Comparison of ENCODE assay signal across 21 cellular contexts in genomic region chr11:40062616-40063015, GRCh38.
A peak's percentile ranks its signal among the peaks of the same experiment; 100 is the strongest.
DNase-seq lines count a peak whose midpoint lies in the region; ATAC-seq and TF ChIP-seq lines count a peak whose summit lies in the region.
"Had no signal": no experiment of that assay in that cellular context is flagged by ENCODE, and none has a peak within 500 bp of the region (broad histone marks: within the 10 kb centered on the region; RNA-seq: fewer than 3 reads in every experiment).

No MANE protein-coding gene starts in this region.

- H3K27me3 ChIP-seq in SK-N-SH (ENCODE audit: insufficient read depth) (no peaks in the 10 kb centered on the region), PC-3 (ENCODE audit: low read length) (no peaks in the 10 kb centered on the region), neural progenitor cell (no peaks in the 10 kb centered on the region), upper lobe of left lung (no peaks in the 10 kb centered on the region)
- H3K27me3 ChIP-seq: BLaER1 treated with 17β-estradiol and CSF1 and Interleukin-3, amounts not matched to agents 10 nM and 100 nM had no signal

- no peaks in the 10 kb centered on the region for H3K36me3 Mint-ChIP-seq in neural progenitor cell
- no peaks in the 10 kb centered on the region for H3K36me3 Mint-ChIP-seq in activated T-cell treated with anti-CD3 and anti-CD28 coated beads, Interleukin-2, amount 50 U/mL, for 72 hours (ENCODE audit: insufficient read depth in 2 of 2)
- H3K36me3 Mint-ChIP-seq: CD8-positive, alpha-beta T cell had no signal

- H3K27ac ChIP-seq in SK-N-SH (ENCODE audit: low read depth in 2 of 2, low read length in 1 of 2), result no peak overlapping the region
- H3K27ac ChIP-seq in PC-3 (ENCODE audit: low read length), result peak overlapping the region; percentile 29; the same call in 1 of the 2 replicates
- H3K27ac ChIP-seq in neural progenitor cell, result no peak overlapping the region
- H3K27ac ChIP-seq in upper lobe of left lung, result no peak overlapping the region
- H3K27ac ChIP-seq: 22Rv1; A549; BLaER1 treated with 17β-estradiol and CSF1 and Interleukin-3, amounts not matched to agents 10 nM and 100 nM; C4-2B had no signal

- H3K4me1 ChIP-seq in SK-N-SH (ENCODE audit: control insufficient read depth in 1 of 2, insufficient read depth in 2 of 2, low read depth in 1 of 2, low read length in 1 of 2), result peaks cover 0 to 15% of the 10 kb centered on the region in 2 experiments; a peak in 1 of 4 replicates
- H3K4me1 ChIP-seq in PC-3 (ENCODE audit: insufficient read depth, low read length), result no peaks in the 10 kb centered on the region
- no peaks in the 10 kb centered on the region for H3K4me1 ChIP-seq in neural progenitor cell
- no peaks in the 10 kb centered on the region for H3K4me1 ChIP-seq in upper lobe of left lung
- H3K4me1 ChIP-seq: A549; BLaER1 treated with 17β-estradiol and CSF1 and Interleukin-3, amounts not matched to agents 10 nM and 100 nM; Caco-2 had no signal

- H4K20me1 ChIP-seq in SK-N-SH (ENCODE audit: insufficient read depth) (no peaks in the 10 kb centered on the region), PC-3 (ENCODE audit: low read length) (no peaks in the 10 kb centered on the region), neural progenitor cell (ENCODE audit: low read depth) (no peaks in the 10 kb centered on the region)
- H4K20me1 ChIP-seq: BLaER1 treated with 17β-estradiol and CSF1 and Interleukin-3, amounts not matched to agents 10 nM and 100 nM had no signal

- H3K4me3 Mint-ChIP-seq in neural progenitor cell, result no peak overlapping the region
- H3K4me3 Mint-ChIP-seq in activated T-cell treated with anti-CD3 and anti-CD28 coated beads, Interleukin-2, amount 50 U/mL, for 72 hours, result no peak overlapping the region
- H3K4me3 Mint-ChIP-seq: B cell; CD4-positive, alpha-beta T cell; CD8-positive, alpha-beta T cell had no signal

- no peak overlapping the region; the same call in 1 of the 2 replicates for H3K4me2 ChIP-seq in SK-N-SH
- no peak overlapping the region for H3K4me2 ChIP-seq in PC-3 (ENCODE audit: low read length)
- H3K4me2 ChIP-seq in neural progenitor cell, result no peak overlapping the region
- H3K4me2 ChIP-seq: A549; BLaER1 treated with 17β-estradiol and CSF1 and Interleukin-3, amounts not matched to agents 10 nM and 100 nM had no signal

- POLR2A ChIA-PET in SK-N-SH (lab: Yijun Ruan, JAX), result no interaction called here
- POLR2A ChIA-PET in PC-3 (lab: Charles Lee; ENCODE audit: unreplicated experiment), result no interaction called here

- H3F3A ChIP-seq in SK-N-SH (replicated peaks; ENCODE audit: insufficient read depth) (no peaks in the 10 kb centered on the region), PC-3 (ENCODE audit: low read length, unreplicated experiment) (no peaks in the 10 kb centered on the region), neural progenitor cell (ENCODE audit: low read depth) (no peaks in the 10 kb centered on the region)

- H3K27me3 Mint-ChIP-seq in neural progenitor cell (ENCODE audit: insufficient read depth, low read depth), result no peaks in the 10 kb centered on the region
- H3K27me3 Mint-ChIP-seq in activated T-cell treated with anti-CD3 and anti-CD28 coated beads, Interleukin-2, amount 50 U/mL, for 72 hours (ENCODE audit: low read depth), result no peaks in the 10 kb centered on the region
- H3K27me3 Mint-ChIP-seq: B cell; CD4-positive, alpha-beta T cell had no signal

- H3K36me3 ChIP-seq in SK-N-SH (replicated peaks in 1 of 2; ENCODE audit: control insufficient read depth in 1 of 2, insufficient read depth in 2 of 2, low read length in 1 of 2) (no peaks in the 10 kb centered on the region), PC-3 (ENCODE audit: low read depth, low read length) (no peaks in the 10 kb centered on the region), neural progenitor cell (no peaks in the 10 kb centered on the region), upper lobe of left lung (no peaks in the 10 kb centered on the region)
- H3K36me3 ChIP-seq: BLaER1 treated with 17β-estradiol and CSF1 and Interleukin-3, amounts not matched to agents 10 nM and 100 nM had no signal

- intact Hi-C loops in PC-3 (cut with micrococcal nuclease), result no loop called here

- H3K4me3 ChIP-seq in SK-N-SH (ENCODE audit: low read depth in 2 of 2, low read length in 1 of 2), result no peak overlapping the region
- H3K4me3 ChIP-seq in PC-3 (ENCODE audit: low read length), result no peak overlapping the region
- H3K4me3 ChIP-seq in neural progenitor cell, result no peak overlapping the region
- H3K4me3 ChIP-seq in upper lobe of left lung, result no peak overlapping the region
- H3K4me3 ChIP-seq: A549; BLaER1 treated with 17β-estradiol and CSF1 and Interleukin-3, amounts not matched to agents 10 nM and 100 nM; GM12878 had no signal

- no peak for TF ChIP-seq POLR2A in upper lobe of left lung (IDR thresholded peaks at IDR 0.05)

- WGBS in SK-N-SH (ENCODE audit: low lambda C conversion rate), result 0% methylated on average over 2 of the region's 2 CpGs
- 82 to 94% methylated on average over 2 of the region's 2 CpGs for WGBS in upper lobe of left lung, 2 donors

- no peak for TF ChIP-seq EP300 in SK-N-SH (IDR thresholded peaks at IDR 0.05; ENCODE audit: borderline replicate concordance in 1 of 2, low read depth in 1 of 2, low read length in 1 of 2)
- no peak for TF ChIP-seq EP300 in upper lobe of left lung (IDR thresholded peaks at IDR 0.05)

- BruUV-seq in PC-3 (replicated peaks; lab: Mats Ljungman, UMichigan), result no TSS peak

- TF ChIP-seq CTCF in SK-N-SH (IDR thresholded peaks at IDR 0.05), result no peak
- no peak for TF ChIP-seq CTCF in PC-3 (conservative IDR thresholded peaks at IDR 0.05; ENCODE audit: low read depth, low read length)
- TF ChIP-seq CTCF in neural progenitor cell (IDR thresholded peaks at IDR 0.05), result no peak
- TF ChIP-seq CTCF in upper lobe of left lung (IDR thresholded peaks at IDR 0.05), result no peak

- no peaks in the 10 kb centered on the region for H3K79me2 ChIP-seq in SK-N-SH (ENCODE audit: insufficient read depth)
- no peaks in the 10 kb centered on the region for H3K79me2 ChIP-seq in PC-3 (ENCODE audit: low read length)
- H3K79me2 ChIP-seq in neural progenitor cell (ENCODE audit: low read depth), result no peaks in the 10 kb centered on the region

- no peaks in the 10 kb centered on the region for H3K9me3 Mint-ChIP-seq in neural progenitor cell
- H3K9me3 Mint-ChIP-seq in activated T-cell treated with anti-CD3 and anti-CD28 coated beads, Interleukin-2, amount 50 U/mL, for 72 hours, result peaks cover 10 to 11% of the 10 kb centered on the region in 2 donors

- no peak overlapping the region for H3K9ac ChIP-seq in SK-N-SH
- H3K9ac ChIP-seq in PC-3 (ENCODE audit: low read length), result no peak overlapping the region
- no peak overlapping the region for H3K9ac ChIP-seq in neural progenitor cell
- H3K9ac ChIP-seq: BLaER1 treated with 17β-estradiol and CSF1 and Interleukin-3, amounts not matched to agents 10 nM and 100 nM had no signal

- no peaks in the 10 kb centered on the region for H3K4me1 Mint-ChIP-seq in neural progenitor cell
- no peaks in the 10 kb centered on the region for H3K4me1 Mint-ChIP-seq in activated T-cell treated with anti-CD3 and anti-CD28 coated beads, Interleukin-2, amount 50 U/mL, for 72 hours (ENCODE audit: low read depth)
- H3K4me1 Mint-ChIP-seq: B cell had no signal

- DNase-seq in SK-N-SH (no peak), PC-3 (peak; percentile 34), inferior parietal cortex (ENCODE audit: extremely low spot score) (peak; percentile 43), superior temporal gyrus (ENCODE audit: extremely low spot score) (peak; percentile 62), neural progenitor cell (ENCODE audit: low spot score) (no peak), upper lobe of left lung (no peak)
- DNase-seq in activated T-cell treated with anti-CD3 and anti-CD28 coated beads, Interleukin-2, amount 50 U/mL, for 72 hours, result no peak
- DNase-seq: AML-193; Caco-2; Calu3; CD4-positive, alpha-beta T cell; CD8-positive, alpha-beta T cell; DMS79 treated with DMSO at 0.1 percent for 48 hours; GDM1 had no signal

- no peaks in the 10 kb centered on the region for H3K9me2 ChIP-seq in SK-N-SH
- H3K9me2 ChIP-seq in PC-3 (replicated peaks; ENCODE audit: low read length), result no peaks in the 10 kb centered on the region

- CTCF ChIA-PET in SK-N-SH (lab: Yijun Ruan, JAX) (no interaction called here), PC-3 (lab: Charles Lee) (no interaction called here)

- H3K9me3 ChIP-seq in SK-N-SH, result no peaks in the 10 kb centered on the region
- no peaks in the 10 kb centered on the region for H3K9me3 ChIP-seq in PC-3 (ENCODE audit: low read length)
- H3K9me3 ChIP-seq in neural progenitor cell (ENCODE audit: low read depth), result no peaks in the 10 kb centered on the region
- H3K9me3 ChIP-seq in upper lobe of left lung, result no peaks in the 10 kb centered on the region
- H3K9me3 ChIP-seq: A549; BLaER1 treated with 17β-estradiol and CSF1 and Interleukin-3, amounts not matched to agents 10 nM and 100 nM; Caco-2 had no signal

- ATAC-seq in SK-N-SH treated with all-trans-retinoic acid at 6 μM for 48 hours (no peak), PC-3 (no peak), upper lobe of left lung (ENCODE audit: low FRiP score in 2 of 2) (no peak)
- ATAC-seq in activated T-cell treated with anti-CD3 and anti-CD28 coated beads, Interleukin-2, amount 50 U/mL, for 72 hours (replicated peaks in 1 of 2), result no peak
- ATAC-seq: A549; CD8-positive, alpha-beta T cell; GM12878 had no signal

- H2AFZ ChIP-seq in SK-N-SH (ENCODE audit: low read depth) (peak overlapping the region; percentile 14; the same call in 1 of the 2 replicates), PC-3 (ENCODE audit: low read length) (no peak overlapping the region), neural progenitor cell (replicated peaks) (no peak overlapping the region)

- H3K27ac Mint-ChIP-seq in neural progenitor cell, result no peak overlapping the region
- H3K27ac Mint-ChIP-seq in activated T-cell treated with anti-CD3 and anti-CD28 coated beads, Interleukin-2, amount 50 U/mL, for 72 hours, result no peak overlapping the region
- H3K27ac Mint-ChIP-seq: B cell; CD4-positive, alpha-beta T cell; CD8-positive, alpha-beta T cell had no signal

- TF ChIP-seq RAD21 in SK-N-SH (IDR thresholded peaks at IDR 0.05; ENCODE audit: low read length), result no peak

TF ChIP-seq in SK-N-SH, 30 proteins besides CTCF, POLR2A, EP300 and RAD21 (continues in another document):
- TF ChIP-seq MXI1 (IDR thresholded peaks at IDR 0.05; ENCODE audit: low read depth, low read length) (no peak), POLR2AphosphoS5 (IDR thresholded peaks at IDR 0.05; ENCODE audit: low read depth, low read length) (no peak)

TF ChIP-seq in SK-N-SH treated with all-trans-retinoic acid at 6 μM for 48 hours, 23 proteins besides CTCF, POLR2A, EP300 and RAD21:
- no peak for TF ChIP-seq ZNF8 (CRISPR knock-in tag; IDR thresholded peaks at IDR 0.05)

Comparison
In these comparisons a context has a peak if more than half of its experiments do, and no peak if none do; other contexts are left out.
1. DNase-seq: peak in PC-3 (single experiment), inferior parietal cortex (single experiment) and superior temporal gyrus (single experiment); none in SK-N-SH (single experiment), neural progenitor cell (single experiment), upper lobe of left lung (0 of 2) and activated T-cell treated with anti-CD3 and anti-CD28 coated beads, Interleukin-2, amount 50 U/mL, for 72 hours (0 of 2).